ENCODE assay signal across 17 cellular contexts in the genomic region with DNA sequence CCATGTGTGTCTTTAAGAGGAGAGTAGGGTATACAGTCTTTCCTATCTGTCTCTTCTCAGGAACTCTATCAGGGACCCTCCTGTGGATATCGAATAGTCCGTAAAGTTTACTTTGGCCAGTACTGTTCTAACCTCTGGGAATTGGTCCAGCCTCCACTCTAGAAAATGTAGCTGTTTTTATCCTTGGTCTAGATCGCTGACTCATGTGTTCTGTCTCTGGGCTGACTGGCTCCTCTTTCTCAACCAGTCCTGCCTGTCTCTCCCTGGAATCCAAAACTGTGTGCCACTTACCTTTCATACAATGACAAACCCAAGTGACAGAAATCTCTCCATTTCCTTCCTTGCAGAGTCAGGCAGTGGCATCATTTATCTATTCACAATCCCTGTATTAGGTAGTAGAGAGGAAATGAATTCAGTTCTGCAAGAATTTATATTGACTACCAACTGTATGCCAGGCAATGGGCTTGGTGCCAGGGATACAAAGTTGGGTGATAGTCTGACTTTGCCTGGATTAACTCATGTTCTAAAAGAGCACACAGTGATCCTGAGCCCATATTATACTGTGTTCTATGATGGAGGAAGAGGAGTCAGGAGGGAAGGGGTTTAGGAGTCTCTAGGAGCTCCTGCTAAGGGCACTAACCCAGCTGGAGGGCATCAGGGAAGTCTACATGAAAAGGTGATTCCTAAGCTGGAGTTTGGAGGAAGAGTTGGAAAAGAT.
DNase-seq lines count a peak whose midpoint lies in the region; ATAC-seq and TF ChIP-seq lines count a peak whose summit lies in the region.
"Had no signal": no experiment of that assay in that cellular context is flagged by ENCODE, and none has a peak within 500 bp of the region (broad histone marks: within the 10 kb centered on the region; RNA-seq: fewer than 3 reads in every experiment).

No MANE protein-coding gene starts in this region.

- no peak overlapping the region for H3K9ac ChIP-seq in muscle layer of colon (ENCODE audit: low read length)
- H3K9ac ChIP-seq: BLaER1 had no signal

- no peak for TF ChIP-seq POLR2A in tibial nerve (IDR thresholded peaks at IDR 0.05)

- no peak for ATAC-seq in HG02610 (IDR thresholded peaks at IDR 0.05; ENCODE audit: unreplicated experiment)
- ATAC-seq: stimulated activated naive CD8-positive, alpha-beta T cell treated with anti-CD3 and anti-CD28 coated beads, Interleukin-15, Interleukin-2, amounts not matched to agents 100 U/mL and 50 U/mL, for 24 hours had no signal

- 61 to 65% methylated on average over 3 of the region's 3 CpGs for WGBS in tibial nerve, 2 donors

- no peaks in the 10 kb centered on the region for H3K36me3 ChIP-seq in muscle layer of colon (ENCODE audit: insufficient read depth, low read length)
- H3K36me3 ChIP-seq in tibial nerve: no peaks in the 10 kb centered on the region
- H3K36me3 ChIP-seq: BLaER1, cardiac muscle cell had no signal

- H3K4me3 ChIP-seq in fibroblast of pulmonary artery (replicated peaks; ENCODE audit: low read depth, low read length): no peak overlapping the region
- H3K4me3 ChIP-seq in muscle layer of colon (ENCODE audit: low read depth in 1 of 2, low read length in 2 of 2): no peak overlapping the region
- H3K4me3 ChIP-seq in tibial nerve: no peak overlapping the region
- H3K4me3 ChIP-seq: BLaER1, cardiac muscle cell, skin epidermis had no signal

- H3K27me3 ChIP-seq in muscle layer of colon (ENCODE audit: control insufficient read depth in 1 of 2, insufficient read depth in 2 of 2, low read length in 2 of 2): no peaks in the 10 kb centered on the region
- no peaks in the 10 kb centered on the region for H3K27me3 ChIP-seq in tibial nerve
- H3K27me3 ChIP-seq: BLaER1, cardiac muscle cell had no signal

- H3K27ac ChIP-seq in muscle layer of colon (ENCODE audit: low read depth, low read length): peak overlapping the region; percentile 35
- peak overlapping the region in 3 of 4 donors; percentile 45 to 67 (median 62) for H3K27ac ChIP-seq in tibial nerve
- H3K27ac ChIP-seq: BLaER1, cardiac muscle cell, VCaP had no signal

- peak; percentile 30 for DNase-seq in astrocyte of the hippocampus (ENCODE audit: low read depth, low spot score)
- peak; percentile 36 for DNase-seq in fibroblast of pulmonary artery (ENCODE audit: low read depth)
- DNase-seq in tibial nerve (ENCODE audit: low spot score in 2 of 2): no peak
- DNase-seq in activated T-cell treated with anti-CD3 and anti-CD28 coated beads, Interleukin-2, amount 50 U/mL, for 1 hour: no peak
- no peak for DNase-seq in stimulated activated naive CD4-positive, alpha-beta T cell (lab: John Stamatoyannopoulos, UW)
- DNase-seq: activated CD8-positive, alpha-beta memory T cell treated with anti-CD3 and anti-CD28 coated beads for 24 hours; activated gamma-delta T cell treated with Interleukin-2 at 50 U/mL for 16 hours; hippocampal formation; NCI-H1105 treated with DMSO at 0.1 percent for 48 hours; nephron progenitor cell; stimulated activated naive CD8-positive, alpha-beta T cell treated with anti-CD3 and anti-CD28 coated beads, Interleukin-15, Interleukin-2, amounts not matched to agents 100 U/mL and 50 U/mL, for 24 hours had no signal

- TF ChIP-seq CTCF in fibroblast of pulmonary artery (IDR thresholded peaks at IDR 0.05; ENCODE audit: low read length, missing control alignments) (no peak), tibial nerve (IDR thresholded peaks at IDR 0.05) (no peak)

- H3K9me3 ChIP-seq in muscle layer of colon (ENCODE audit: low read length) (no peaks in the 10 kb centered on the region), tibial nerve (no peaks in the 10 kb centered on the region)
- H3K9me3 ChIP-seq: BLaER1 had no signal

- H3K4me1 ChIP-seq in muscle layer of colon (ENCODE audit: insufficient read depth, low read length) (peaks cover 33% of the 10 kb centered on the region), tibial nerve (peaks cover 0 to 23% (median 0%) of the 10 kb centered on the region in 4 donors)
- H3K4me1 ChIP-seq: BLaER1 had no signal

- TF ChIP-seq EP300 in tibial nerve (IDR thresholded peaks at IDR 0.05): peak in 1 of 2 donors; percentile 14

Comparison
In these comparisons a context has a peak if more than half of its experiments do, and no peak if none do; other contexts are left out.
1. DNase-seq: peak in astrocyte of the hippocampus (single experiment) and fibroblast of pulmonary artery (single experiment); none in tibial nerve (0 of 2), activated T-cell treated with anti-CD3 and anti-CD28 coated beads, Interleukin-2, amount 50 U/mL, for 1 hour (single experiment) and stimulated activated naive CD4-positive, alpha-beta T cell (0 of 6).